In the genomic region with DNA sequence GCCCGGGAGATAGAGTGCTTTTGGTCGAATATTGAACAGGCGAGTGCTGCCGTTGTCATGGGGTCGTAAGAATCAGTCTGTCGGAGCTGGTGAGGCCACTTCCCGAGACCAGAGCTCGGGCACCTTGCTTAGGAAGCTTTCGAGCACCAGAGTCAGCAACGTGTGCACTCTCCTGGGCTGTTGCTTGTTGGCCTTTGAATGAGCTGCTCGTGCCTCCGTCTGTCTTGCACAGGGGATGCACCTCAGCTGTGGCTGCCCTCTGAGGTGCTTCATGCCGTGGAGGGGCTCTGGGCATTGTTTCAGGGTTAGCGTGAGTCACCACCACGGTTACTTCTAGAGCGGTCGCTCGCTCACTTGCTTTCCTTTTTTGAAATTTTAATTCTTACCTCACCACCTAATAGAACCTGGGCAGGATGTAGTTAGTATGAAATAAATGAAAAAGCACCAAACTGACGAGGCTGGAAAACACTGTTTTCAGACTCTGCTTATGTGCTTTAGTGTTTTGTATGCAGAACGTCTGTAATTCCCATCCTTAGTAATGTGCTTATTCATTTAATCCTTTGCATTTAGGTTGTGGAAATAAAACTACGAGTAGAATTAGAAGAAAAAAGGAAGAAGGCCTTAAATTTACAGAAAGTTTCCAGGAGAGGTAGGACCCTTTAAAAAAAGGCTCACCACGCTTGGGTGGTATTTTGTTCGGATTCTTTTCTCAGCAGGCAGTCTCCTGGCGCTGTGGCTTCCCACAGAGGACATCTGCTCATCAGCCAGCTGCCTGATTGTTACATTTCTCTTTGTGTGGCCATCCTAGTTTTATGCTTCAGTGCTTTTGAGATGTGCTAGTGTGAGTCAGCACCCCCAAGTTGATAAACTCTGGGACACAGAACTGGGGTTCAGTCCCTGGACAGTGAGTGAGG, we compare ENCODE assay signal across 12 cellular contexts.
A peak's percentile ranks its signal among the peaks of the same experiment; 100 is the strongest.
DNase-seq lines count a peak whose midpoint lies in the region; TF ChIP-seq lines count a peak whose summit lies in the region.
"Had no signal": no experiment of that assay in that cellular context is flagged by ENCODE, and none has a peak within 500 bp of the region (broad histone marks: within the 10 kb centered on the region; RNA-seq: fewer than 3 reads in every experiment).

No MANE protein-coding gene starts in this region.

- peak; percentile 95 for DNase-seq in ACHN
- DNase-seq in NCI-H146 treated with DMSO at 0.1 percent for 48 hours (lab: John Stamatoyannopoulos, UW; ENCODE audit: unreplicated experiment): peak; percentile 75
- peak; percentile 63 for DNase-seq in astrocyte of the cerebellum (ENCODE audit: low read depth)
- DNase-seq in iPS-NIHi7 (ENCODE audit: extremely low spot score): peak; percentile 68
- no peak for DNase-seq in RPMI8226
- DNase-seq in activated naive CD4-positive, alpha-beta T cell treated with anti-CD3 and anti-CD28 coated beads, Interleukin-2, amount 50 U/mL, for 16 hours: no peak
- DNase-seq in midbrain (lab: John Stamatoyannopoulos, UW): no peak
- no peak for DNase-seq in UCSD-AML1 (lab: John Stamatoyannopoulos, UW; ENCODE audit: unreplicated experiment)
- DNase-seq: activated T-cell treated with anti-CD3 and anti-CD28 coated beads, Interleukin-2, amount 50 U/mL, for 48 hours; stimulated activated CD4-positive, alpha-beta T cell treated with anti-CD3 and anti-CD28 coated beads, Interleukin-4, amount 100 ng/mL, for 1 hour; stimulated activated naive CD8-positive, alpha-beta T cell treated with anti-CD3 and anti-CD28 coated beads, Interleukin-15, Interleukin-2, amounts not matched to agents 100 U/mL and 50 U/mL, for 24 hours; SW 1271 had no signal

- TF ChIP-seq CTCF in astrocyte of the cerebellum (IDR thresholded peaks at IDR 0.05; ENCODE audit: low read depth, low read length, missing control alignments): no peak

- in situ Hi-C loops in ACHN (cut with HindIII; ENCODE audit: low pct_ligation_motif_present, low pct_unique_long_range_greater_than_20kb, low sequenced_read_pairs) (no loop called here), astrocyte of the cerebellum (cut with HindIII; ENCODE audit: low sequenced_read_pairs) (no loop called here)

- peak overlapping the region; percentile 1 for H3K4me3 ChIP-seq in astrocyte of the cerebellum (ENCODE audit: low read depth, low read length)

Comparison
In these comparisons a context has a peak if more than half of its experiments do, and no peak if none do; other contexts are left out.
1. DNase-seq: peak in ACHN (single experiment), NCI-H146 treated with DMSO at 0.1 percent for 48 hours (single experiment), astrocyte of the cerebellum (single experiment) and iPS-NIHi7 (single experiment); none in RPMI8226 (single experiment), activated naive CD4-positive, alpha-beta T cell treated with anti-CD3 and anti-CD28 coated beads, Interleukin-2, amount 50 U/mL, for 16 hours (single experiment), midbrain (single experiment) and UCSD-AML1 (single experiment).